ENCODE assay signal across 1 cellular context in the genomic region with DNA sequence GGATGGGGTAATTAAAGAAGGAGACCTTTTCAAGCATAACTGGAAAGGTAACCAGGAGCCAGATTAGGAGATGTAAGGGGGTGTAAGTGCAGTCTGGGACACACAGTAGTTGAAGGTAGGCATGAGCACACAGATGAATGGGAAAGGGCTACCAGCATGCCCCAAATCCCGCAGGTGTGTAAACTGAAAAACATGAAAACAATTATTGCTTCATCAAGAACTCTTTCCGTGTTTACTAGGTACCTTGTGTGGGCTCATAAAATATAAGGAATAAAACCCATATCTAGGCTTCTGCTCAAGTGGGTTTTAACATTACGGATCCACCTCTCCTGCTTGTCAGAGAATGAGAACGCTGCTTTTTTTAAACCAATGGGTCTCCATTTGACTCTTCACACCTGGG.
A peak's percentile ranks its signal among the peaks of the same experiment; 100 is the strongest.
TF ChIP-seq lines count a peak whose summit lies in the region.

No MANE protein-coding gene starts in this region.

TF ChIP-seq in HepG2, 621 proteins besides CTCF, POLR2A, EP300 and RAD21:
- TF ChIP-seq ZNF737 (CRISPR knock-in tag; IDR thresholded peaks at IDR 0.05; ENCODE audit: borderline replicate concordance), result no peak
- TF ChIP-seq CEBPB (IDR thresholded peaks at IDR 0.05; ENCODE audit: borderline replicate concordance, low read depth, low read length), result peak; percentile 51; the same call in 1 of the 2 replicates
